8 cellular contexts compared by ENCODE assay signal in genomic region chr17:38751803-38752118, GRCh38.
DNase-seq lines count a peak whose midpoint lies in the region; ATAC-seq and TF ChIP-seq lines count a peak whose summit lies in the region.

No MANE protein-coding gene starts in this region.

- peak overlapping the region; percentile 70 for H3K4me3 ChIP-seq in HL-60 (replicated peaks; ENCODE audit: insufficient read depth, low read length)

- H3K27me3 Mint-ChIP-seq in effector memory CD8-positive, alpha-beta T cell, result peaks cover 24 to 40% of the 10 kb centered on the region in 2 donors
- H3K27me3 Mint-ChIP-seq in memory B cell, result peaks cover 11% of the 10 kb centered on the region

- DNase-seq in HL-60 (ENCODE audit: low read depth in 1 of 2, low spot score in 1 of 2), result peak; percentile 72 to 76
- peak; percentile 49 to 62 for DNase-seq in NOMO-1 (lab: John Stamatoyannopoulos, UW; ENCODE audit: unreplicated experiment in 2 of 2)
- peak; percentile 56 to 99 (median 92) for DNase-seq in activated CD8-positive, alpha-beta memory T cell treated with anti-CD3 and anti-CD28 coated beads for 48 hours (ENCODE audit: low read depth in 2 of 3, low spot score in 2 of 3)
- DNase-seq in effector memory CD8-positive, alpha-beta T cell, result peak; percentile 84 to 88 (median 86)
- DNase-seq in memory B cell (ENCODE audit: low spot score in 2 of 2), result peak; percentile 83 to 93
- peak; percentile 62 for DNase-seq in stimulated activated CD8-positive, alpha-beta memory T cell treated with anti-CD3 and anti-CD28 coated beads, Interleukin-12 subunit alpha, Interleukin-12 subunit beta, amount 100 ng/mL, for 1 hour (ENCODE audit: low read depth)

- H3K4me3 Mint-ChIP-seq in effector memory CD8-positive, alpha-beta T cell, result peak overlapping the region; percentile 86 to 90
- H3K4me3 Mint-ChIP-seq in memory B cell, result peak overlapping the region; percentile 100

- no peaks in the 10 kb centered on the region for H3K9me3 Mint-ChIP-seq in effector memory CD8-positive, alpha-beta T cell
- no peaks in the 10 kb centered on the region for H3K9me3 Mint-ChIP-seq in memory B cell

- ATAC-seq in GM18511 (IDR thresholded peaks at IDR 0.05; ENCODE audit: unreplicated experiment) (peak; percentile 23), memory B cell (ENCODE audit: low read depth) (peak; percentile 23), HG02870 (IDR thresholded peaks at IDR 0.05; ENCODE audit: unreplicated experiment) (no peak)
- ATAC-seq in effector memory CD8-positive, alpha-beta T cell (replicated peaks), result peak; percentile 48

- peak overlapping the region; percentile 92 to 100 for H3K27ac Mint-ChIP-seq in effector memory CD8-positive, alpha-beta T cell
- peak overlapping the region; percentile 94 for H3K27ac Mint-ChIP-seq in memory B cell

- H3K27ac ChIP-seq in HL-60 (replicated peaks), result peak overlapping the region; percentile 80

- H3K36me3 Mint-ChIP-seq in effector memory CD8-positive, alpha-beta T cell (ENCODE audit: insufficient read depth), result peaks cover 46% of the 10 kb centered on the region
- H3K36me3 Mint-ChIP-seq in memory B cell, result peaks cover 9% of the 10 kb centered on the region

- H3K27me3 ChIP-seq in HL-60 (ENCODE audit: insufficient read depth, poor library complexity, severe bottlenecking), result peaks cover 35% of the 10 kb centered on the region

- no peak for TF ChIP-seq CTCF in HL-60 (IDR thresholded peaks at IDR 0.05; ENCODE audit: insufficient read depth, low read length)

- H3K4me1 Mint-ChIP-seq in effector memory CD8-positive, alpha-beta T cell (ENCODE audit: low read depth in 2 of 2), result peaks cover 29 to 44% of the 10 kb centered on the region in 2 donors
- H3K4me1 Mint-ChIP-seq in memory B cell, result peaks cover 34% of the 10 kb centered on the region
